Comparison of ENCODE assay signal across 23 cellular contexts in the genomic region with DNA sequence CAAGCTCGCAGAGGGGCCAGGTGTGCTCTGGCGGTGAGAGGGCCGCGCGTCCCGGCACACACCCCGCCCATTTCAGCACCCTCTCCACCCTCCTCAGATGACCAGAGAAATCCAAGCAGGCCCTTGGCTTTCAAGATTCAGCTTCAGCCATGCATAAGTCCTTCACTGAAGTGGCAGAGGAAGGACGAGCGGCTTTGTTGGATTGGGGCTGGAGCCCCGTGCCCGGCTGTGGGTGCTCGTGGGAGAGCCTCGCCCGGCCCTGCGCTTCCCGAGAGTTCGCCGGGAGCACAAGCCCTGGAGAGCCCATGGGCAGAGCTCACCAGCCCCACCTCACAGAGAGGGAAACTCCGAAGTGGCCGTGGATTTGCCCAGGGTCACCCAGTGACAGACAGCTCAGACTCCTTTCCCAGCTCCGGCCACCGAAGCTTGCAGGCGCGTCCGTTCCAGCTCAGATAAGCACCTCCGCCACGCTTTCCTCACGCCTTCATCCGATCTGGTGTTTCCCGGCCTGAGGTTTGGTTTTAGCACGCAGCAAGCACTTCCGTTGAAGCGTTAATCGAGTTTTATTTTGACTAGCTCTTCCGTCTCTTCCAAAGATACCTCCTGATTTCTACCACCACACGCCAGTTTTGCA. TPM values are rescaled to one million over a fixed set of nuclear protein-coding genes. Genes with fewer than 3 reads are reported as not detected.
DNase-seq lines count a peak whose midpoint lies in the region; TF ChIP-seq lines count a peak whose summit lies in the region.
"Had no signal": no experiment of that assay in that cellular context is flagged by ENCODE, and none has a peak within 500 bp of the region (broad histone marks: within the 10 kb centered on the region; RNA-seq: fewer than 3 reads in every experiment).

No MANE protein-coding gene starts in this region.

- peak overlapping the region; percentile 10 to 34 for H3K4me3 ChIP-seq in testis
- H3K4me3 ChIP-seq in CD4-positive, alpha-beta memory T cell (ENCODE audit: low read length in 2 of 2): no peak overlapping the region
- H3K4me3 ChIP-seq: dorsolateral prefrontal cortex, HAP-1, left ventricle myocardium inferior, thoracic aorta had no signal

- no peaks in the 10 kb centered on the region for H3K9me3 ChIP-seq in testis
- H3K9me3 ChIP-seq in CD4-positive, alpha-beta memory T cell (ENCODE audit: control insufficient read depth in 1 of 2, low read length in 2 of 2): no peaks in the 10 kb centered on the region
- H3K9me3 ChIP-seq: HAP-1, left ventricle myocardium inferior, thoracic aorta had no signal

- no peaks in the 10 kb centered on the region for H3K36me3 Mint-ChIP-seq in brain
- no peaks in the 10 kb centered on the region for H3K36me3 Mint-ChIP-seq in CD4-positive, alpha-beta memory T cell
- H3K36me3 Mint-ChIP-seq: mesothelial cell of epicardium; naive thymus-derived CD4-positive, alpha-beta T cell had no signal

- no peaks in the 10 kb centered on the region for H3K36me3 ChIP-seq in testis (ENCODE audit: low read depth, missing control alignments)
- H3K36me3 ChIP-seq in CD4-positive, alpha-beta memory T cell (ENCODE audit: insufficient read depth, low read length): no peaks in the 10 kb centered on the region
- H3K36me3 ChIP-seq: HAP-1, left ventricle myocardium inferior, thoracic aorta had no signal

- POLR2A ChIA-PET in CD4-positive, alpha-beta memory T cell (lab: Charles Lee; ENCODE audit: partially characterized antibody): no interaction called here

- peaks cover 14% of the 10 kb centered on the region for H3K4me1 ChIP-seq in testis
- no peaks in the 10 kb centered on the region for H3K4me1 ChIP-seq in CD4-positive, alpha-beta memory T cell (ENCODE audit: insufficient read depth, low read length)
- H3K4me1 ChIP-seq: left ventricle myocardium inferior had no signal

- peaks cover 0 to 3% (median 0%) of the 10 kb centered on the region in 5 experiments for H3K9me3 Mint-ChIP-seq in brain
- no peaks in the 10 kb centered on the region for H3K9me3 Mint-ChIP-seq in CD4-positive, alpha-beta memory T cell
- H3K9me3 Mint-ChIP-seq: activated T-cell treated with anti-CD3 and anti-CD28 coated beads, Interleukin-2, amount 50 U/mL, for 24 hours; mesothelial cell of epicardium; naive thymus-derived CD4-positive, alpha-beta T cell; T-helper 2 cell treated with Interferon-gamma antibody and Interleukin-4, amounts not matched to agents 5 μg/mL and 100 μg/mL, for 36 hours had no signal

- H3K27me3 Mint-ChIP-seq in brain: peaks cover 7% of the 10 kb centered on the region
- H3K27me3 Mint-ChIP-seq in CD4-positive, alpha-beta memory T cell: peaks cover 4 to 8% of the 10 kb centered on the region in 2 donors

- no peak for TF ChIP-seq CTCF in brain (conservative IDR thresholded peaks at IDR 0.05)
- no peak for TF ChIP-seq CTCF in testis (IDR thresholded peaks at IDR 0.05)

- H3K27me3 ChIP-seq in testis: no peaks in the 10 kb centered on the region
- peaks cover 4% of the 10 kb centered on the region for H3K27me3 ChIP-seq in CD4-positive, alpha-beta memory T cell (ENCODE audit: insufficient read depth, low read length)
- H3K27me3 ChIP-seq: dorsolateral prefrontal cortex had no signal

- CTCF ChIA-PET in CD4-positive, alpha-beta memory T cell (lab: Charles Lee; ENCODE audit: partially characterized antibody): interaction anchor here (1.9 to 3.0 kb wide), 3 partner anchors 12 to 328 kb away, joined by 5 to 10 read pairs (median 5); no protein-coding TSS in a partner anchor

- no peak for TF ChIP-seq POLR2A in testis (IDR thresholded peaks at IDR 0.05)

- intact Hi-C loops in testis (cut with DNase I; ENCODE audit: low total_unique reads): no loop called here
- intact Hi-C loops in CD4-positive, alpha-beta memory T cell (cut with micrococcal nuclease): no loop called here

- H3K4me1 Mint-ChIP-seq in brain: peaks cover 84% of the 10 kb centered on the region
- H3K4me1 Mint-ChIP-seq in CD4-positive, alpha-beta memory T cell: peaks cover 0 to 4% (median under 1%) of the 10 kb centered on the region in 4 donors
- H3K4me1 Mint-ChIP-seq: mesothelial cell of epicardium had no signal

- in situ Hi-C loops in G401 (cut with HindIII; ENCODE audit: low sequenced_read_pairs): no loop called here

- H3K4me3 Mint-ChIP-seq in brain: no peak overlapping the region
- H3K4me3 Mint-ChIP-seq in CD4-positive, alpha-beta memory T cell: no peak overlapping the region
- H3K4me3 Mint-ChIP-seq: activated T-cell treated with anti-CD3 and anti-CD28 coated beads, Interleukin-2, amount 50 U/mL, for 24 hours; mesothelial cell of epicardium; naive thymus-derived CD4-positive, alpha-beta T cell; T-helper 2 cell treated with Interferon-gamma antibody and Interleukin-4, amounts not matched to agents 5 μg/mL and 100 μg/mL, for 36 hours had no signal

- no peak overlapping the region for H3K27ac ChIP-seq in testis
- H3K27ac ChIP-seq in CD4-positive, alpha-beta memory T cell (ENCODE audit: low read depth, low read length): no peak overlapping the region
- H3K27ac ChIP-seq: dorsolateral prefrontal cortex, left ventricle myocardium inferior, thoracic aorta, VCaP had no signal

- DNase-seq in NCI-H1436 (lab: John Stamatoyannopoulos, UW): peak; percentile 28
- no peak for DNase-seq in NCI-H1436 treated with DMSO at 0.1 percent for 48 hours (lab: John Stamatoyannopoulos, UW)
- DNase-seq in NCI-H187 treated with DMSO at 0.1 percent for 48 hours (lab: John Stamatoyannopoulos, UW): peak; percentile 74
- no peak for DNase-seq in testis
- DNase-seq in G401 (ENCODE audit: low spot score): no peak
- no peak for DNase-seq in CD4-positive, alpha-beta memory T cell
- DNase-seq in HUDEP-2 (lab: John Stamatoyannopoulos, UW; ENCODE audit: unreplicated experiment in 76 of 76): no peak
- DNase-seq: 8988T; activated CD4-positive, alpha-beta T cell treated with anti-CD3 and anti-CD28 coated beads for 48 hours; activated T-cell treated with anti-CD3 and anti-CD28 coated beads, Interleukin-2, amount 50 U/mL, for 24 hours; dorsolateral prefrontal cortex; left ventricle myocardium inferior; naive thymus-derived CD4-positive, alpha-beta T cell; NCI-H1930; NCI-H524 treated with DMSO at 0.1 percent for 48 hours; SHP77; stimulated activated naive CD4-positive, alpha-beta T cell treated with Interleukin-2 at 50 U/mL for 16 hours had no signal

- H3K27ac Mint-ChIP-seq in brain: peak overlapping the region in 4 of 5 experiments; percentile 40 to 81 (median 66)
- no peak overlapping the region for H3K27ac Mint-ChIP-seq in CD4-positive, alpha-beta memory T cell
- H3K27ac Mint-ChIP-seq: activated T-cell treated with anti-CD3 and anti-CD28 coated beads, Interleukin-2, amount 50 U/mL, for 24 hours; mesothelial cell of epicardium; naive thymus-derived CD4-positive, alpha-beta T cell; T-helper 2 cell treated with Interferon-gamma antibody and Interleukin-4, amounts not matched to agents 5 μg/mL and 100 μg/mL, for 36 hours had no signal

- 51 to 79% methylated on average over 30 to 36 of the region's 36 CpGs for WGBS in testis, 2 donors

RNA-seq across cellular contexts. Expression of a gene that starts 45.6 kb away (rescaled TPM):
- 26.5 TPM for polyA plus RNA-seq in brain (ENCODE audit: insufficient read depth, low read depth, low replicate concordance)
- total RNA-seq in testis: 100 to 1,000 TPM in 1 of 2 donors, 10 to 100 TPM in 1; 95.8 to 139 TPM
- 27.5 TPM for polyA plus RNA-seq in testis (ENCODE audit: insufficient read depth, low read depth, low replicate concordance)
- 0.43 and 2.2 TPM in 2 replicates for total RNA-seq in G401 (2014; rRNA removed; shearing (Covaris generic))
- total RNA-seq in CD4-positive, alpha-beta memory T cell: under 1 TPM; 0.29 to 0.36 TPM
- not detected for polyA plus RNA-seq in CD4-positive, alpha-beta memory T cell
- polyA plus RNA-seq: naive thymus-derived CD4-positive, alpha-beta T cell had no signal

RNA-seq across cellular contexts. Expression of a gene that starts 50.5 kb away (rescaled TPM):
- polyA plus RNA-seq in brain (ENCODE audit: insufficient read depth, low read depth, low replicate concordance) (15.1 TPM), testis (ENCODE audit: insufficient read depth, low read depth, low replicate concordance) (28.0 TPM)
- total RNA-seq in testis: 10 to 100 TPM; 39.8 to 52.0 TPM
- total RNA-seq in G401 (2014; rRNA removed; shearing (Covaris generic)): 19.9 and 20.3 TPM in 2 replicates
- 10 to 100 TPM; 20.7 to 20.8 TPM for total RNA-seq in CD4-positive, alpha-beta memory T cell
- under 1 TPM; 0.11 to 0.36 TPM for polyA plus RNA-seq in CD4-positive, alpha-beta memory T cell

Comparison
In these comparisons a context has a peak if more than half of its experiments do, and no peak if none do; other contexts are left out.
1. DNase-seq: peak in NCI-H1436 (single experiment) and NCI-H187 treated with DMSO at 0.1 percent for 48 hours (single experiment); none in NCI-H1436 treated with DMSO at 0.1 percent for 48 hours (single experiment), testis (single experiment), G401 (single experiment), CD4-positive, alpha-beta memory T cell (0 of 5) and HUDEP-2 (0 of 76).
2. H3K27ac Mint-ChIP-seq: peak in brain (4 of 5); none in CD4-positive, alpha-beta memory T cell (0 of 7).
3. H3K4me3 ChIP-seq: peak in testis (2 of 2); none in CD4-positive, alpha-beta memory T cell (0 of 2).
4. RNA of a gene that starts 45.6 kb away (total RNA-seq): 95.8 to 139 TPM in testis; 0.43 to 2.2 TPM in G401 and 0.29 to 0.36 TPM in CD4-positive, alpha-beta memory T cell; every median in the first group is over 10 times any median in the second.